Comparison of ENCODE assay signal across 11 cellular contexts in the genomic region with DNA sequence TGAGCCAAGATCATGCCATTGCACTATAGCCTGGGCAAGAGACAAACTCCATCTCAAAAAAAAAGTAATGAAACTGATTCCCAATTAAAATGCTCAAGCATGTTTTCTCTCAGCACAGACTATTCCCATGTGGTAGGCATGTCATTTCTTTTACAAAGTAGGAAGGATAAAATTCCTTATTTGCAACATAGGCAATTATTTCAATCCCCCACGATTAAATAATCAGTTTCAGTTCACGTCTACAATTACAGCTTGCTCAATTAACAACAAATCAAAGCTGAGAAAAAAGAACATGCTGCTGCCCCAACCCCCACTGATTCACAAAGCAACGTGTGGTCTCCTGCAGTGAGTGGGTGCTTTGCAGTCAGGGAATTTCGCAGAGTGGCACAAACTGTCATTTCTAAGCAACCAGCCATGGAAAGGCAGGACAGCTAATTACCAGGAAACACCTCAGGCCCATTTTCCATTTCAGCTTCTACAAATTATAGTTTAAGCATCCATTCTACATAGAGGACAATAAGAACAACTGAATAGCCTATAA.
"Had no signal": no experiment of that assay in that cellular context is flagged by ENCODE, and none has a peak within 500 bp of the region (broad histone marks: within the 10 kb centered on the region; RNA-seq: fewer than 3 reads in every experiment).

No MANE protein-coding gene starts in this region.

- H3K27ac Mint-ChIP-seq: activated naive CD8-positive, alpha-beta T cell had no signal

- DNase-seq: activated CD4-positive, alpha-beta T cell treated with anti-CD3 and anti-CD28 coated beads for 48 hours; activated effector memory CD4-positive, alpha-beta T cell treated with anti-CD3 and anti-CD28 coated beads, Interleukin-2, amount 50 U/mL, for 16 hours; amniotic stem cell; central memory CD4-positive, alpha-beta T cell; colonic mucosa; left cardiac atrium; stimulated activated CD4-positive, alpha-beta T cell treated with anti-CD3 and anti-CD28 coated beads, Interleukin-12 subunit alpha, Interleukin-12 subunit beta, amount 100 ng/mL, for 4 hours; T-helper 2 cell; thyroid gland had no signal

- H3K4me3 ChIP-seq: colonic mucosa, lung, thyroid gland had no signal

- H3K27me3 ChIP-seq: colonic mucosa, thyroid gland had no signal

- H3K36me3 ChIP-seq: colonic mucosa had no signal

- H3K27me3 Mint-ChIP-seq: activated naive CD8-positive, alpha-beta T cell had no signal

- H3K9me3 ChIP-seq: colonic mucosa, thyroid gland had no signal

- H3K27ac ChIP-seq: colonic mucosa, thyroid gland had no signal

- ATAC-seq: left cardiac atrium had no signal

- H3K4me3 Mint-ChIP-seq: activated naive CD8-positive, alpha-beta T cell had no signal
